8 cellular contexts compared by ENCODE assay signal in genomic region chr1:109397451-109398342, GRCh38. TPM values are rescaled to one million over a fixed set of nuclear protein-coding genes. Genes with fewer than 3 reads are reported as not detected.
DNase-seq lines count a peak whose midpoint lies in the region; ATAC-seq, FAIRE-seq and TF ChIP-seq lines count a peak whose summit lies in the region.

Gene SORT1 (minus strand): TSS chr1:109397918. CDS start chr1:109397892, 26 bp downstream.

- peak within 1 kb of the TSS; percentile 18 to 51 for H3K27ac ChIP-seq in kidney (ENCODE audit: low read depth in 2 of 2, low read length in 2 of 2)

- H3K9me3 ChIP-seq in kidney (ENCODE audit: control insufficient read depth in 1 of 2, low read length in 2 of 2): no peaks in the 10 kb centered on the region

- no peak for FAIRE-seq in kidney (lab: Jason Lieb, UNC)

- TF ChIP-seq CTCF in choroid plexus epithelial cell (conservative IDR thresholded peaks at IDR 0.05; ENCODE audit: low read depth, low read length) (no peak), kidney (IDR thresholded peaks at IDR 0.05; ENCODE audit: borderline replicate concordance, extremely low read depth, insufficient read depth) (no peak)

- intact Hi-C loops in kidney (cut with DNase I): no loop called here

- H3K9ac ChIP-seq in kidney (ENCODE audit: low read length in 2 of 2): peak within 1 kb of the TSS; percentile 30 to 66

- H3K4me3 ChIP-seq in choroid plexus epithelial cell (ENCODE audit: low read depth, low read length) (peak within 1 kb of the TSS; percentile 66), kidney (ENCODE audit: low read length in 2 of 2) (peak within 1 kb of the TSS; percentile 60 to 65)

- peaks cover 6 to 8% of the 10 kb centered on the region in 2 donors for H3K36me3 ChIP-seq in kidney (ENCODE audit: control insufficient read depth in 1 of 2, insufficient read depth in 2 of 2, low read length in 2 of 2)

- peak; percentile 65 for ATAC-seq in GM18861 (IDR thresholded peaks at IDR 0.05; ENCODE audit: unreplicated experiment)
- peak; percentile 74 for ATAC-seq in HG03196 (IDR thresholded peaks at IDR 0.05; ENCODE audit: unreplicated experiment)
- no peak for ATAC-seq in HG02938 (IDR thresholded peaks at IDR 0.05; ENCODE audit: unreplicated experiment)

- H3K4me1 ChIP-seq in kidney (ENCODE audit: control insufficient read depth in 1 of 2, insufficient read depth in 1 of 2, low read depth in 1 of 2, low read length in 2 of 2): peaks cover 22 to 24% of the 10 kb centered on the region in 2 donors

- DNase-seq in NCI-H446 (lab: John Stamatoyannopoulos, UW) (peak; percentile 93 to 97), choroid plexus epithelial cell (ENCODE audit: low read depth) (peak; percentile 90), kidney (peak; percentile 93)
- DNase-seq in activated CD4-positive, alpha-beta T cell treated with anti-CD3 and anti-CD28 coated beads for 48 hours: peak; percentile 56
- DNase-seq in stimulated activated CD4-positive, alpha-beta T cell treated with anti-CD3 and anti-CD28 coated beads, Interleukin-12 subunit alpha, Interleukin-12 subunit beta, amount 100 ng/mL, for 4 hours: peak; percentile 54

RNA-seq across cellular contexts. Expression of gene SORT1, which starts in this region (rescaled TPM):
- 169 TPM for total RNA-seq in kidney
- 33.5 TPM for polyA plus RNA-seq in kidney (ENCODE audit: insufficient read depth, low read depth, low replicate concordance)
